ENCODE assay signal across 1 cellular context in genomic region chr12:49264873-49265792, GRCh38.
TF ChIP-seq lines count a peak whose summit lies in the region.

Gene TUBA1C, plus strand, starts transcription at chr12:49265082. Its CDS starts 100 bp downstream, at chr12:49265182.

TF ChIP-seq in HepG2, 621 proteins besides CTCF, POLR2A, EP300 and RAD21 (continued from another document):
- 0 out of 2 replicates have a peak, but pooled peaks have one; percentile 74 for TF ChIP-seq SRY (CRISPR knock-in tag; IDR thresholded peaks at IDR 0.05)
- no peak for TF ChIP-seq ZNF580 (CRISPR knock-in tag; IDR thresholded peaks at IDR 0.05; ENCODE audit: borderline replicate concordance, low read depth)
- TF ChIP-seq ZNF557 (CRISPR knock-in tag; IDR thresholded peaks at IDR 0.05), result 0 out of 2 replicates have a peak, but pooled peaks have one; percentile 82
- TF ChIP-seq TCF7L2 (IDR thresholded peaks at IDR 0.05; ENCODE audit: low read depth, low read length), result no peak
- TF ChIP-seq FOXK1 (CRISPR knock-in tag; IDR thresholded peaks at IDR 0.05; ENCODE audit: borderline replicate concordance, low read depth), result no peak
- no peak for TF ChIP-seq ZNF10 (CRISPR knock-in tag; IDR thresholded peaks at IDR 0.05; ENCODE audit: borderline replicate concordance, low read depth)
- TF ChIP-seq ATF4 (CRISPR knock-in tag; IDR thresholded peaks at IDR 0.05), result peak in 1 of 2 experiments; percentile 52; a peak in 2 of 4 replicates
- no peak for TF ChIP-seq ZNF598 (CRISPR knock-in tag; IDR thresholded peaks at IDR 0.05; ENCODE audit: borderline replicate concordance)
- TF ChIP-seq ZNF280D (CRISPR knock-in tag; IDR thresholded peaks at IDR 0.05), result no peak
- no peak for TF ChIP-seq HBP1 (CRISPR knock-in tag; IDR thresholded peaks at IDR 0.05; ENCODE audit: low read depth)
- peak; percentile 88 for TF ChIP-seq HOXA5 (CRISPR knock-in tag; IDR thresholded peaks at IDR 0.05)
- TF ChIP-seq ZBTB7B (CRISPR knock-in tag; IDR thresholded peaks at IDR 0.05), result no peak
- 0 out of 2 replicates have a peak, but pooled peaks have one; percentile 21 for TF ChIP-seq PRDM4 (CRISPR knock-in tag; IDR thresholded peaks at IDR 0.05; ENCODE audit: borderline replicate concordance)
